ENCODE assay signal across 9 cellular contexts in genomic region chr5:32538031-32538547, GRCh38. TPM values are rescaled to one million over a fixed set of nuclear protein-coding genes. Genes with fewer than 3 reads are reported as not detected.
DNase-seq lines count a peak whose midpoint lies in the region; ATAC-seq and TF ChIP-seq lines count a peak whose summit lies in the region.
"Had no signal": no experiment of that assay in that cellular context is flagged by ENCODE, and none has a peak within 500 bp of the region (broad histone marks: within the 10 kb centered on the region; RNA-seq: fewer than 3 reads in every experiment).

No MANE protein-coding gene starts in this region.

- no peak overlapping the region for H3K4me3 ChIP-seq in GM12864 (ENCODE audit: low read depth, low read length)
- H3K4me3 ChIP-seq in colonic mucosa = no peak overlapping the region

- H3K9me3 ChIP-seq in colonic mucosa = no peaks in the 10 kb centered on the region

- H3K4me1 ChIP-seq in colonic mucosa = no peaks in the 10 kb centered on the region

- ATAC-seq in GM21390 (IDR thresholded peaks at IDR 0.05; ENCODE audit: unreplicated experiment) = peak; percentile 69
- ATAC-seq in HG03558 (IDR thresholded peaks at IDR 0.05; ENCODE audit: extremely low read depth, unreplicated experiment) = peak; percentile 59
- no peak for ATAC-seq in sciatic nerve
- ATAC-seq: naive thymus-derived CD8-positive, alpha-beta T cell had no signal

- intact Hi-C loops in colonic mucosa (cut with DNase I) = no loop called here
- intact Hi-C loops in sciatic nerve (cut with DNase I) = no loop called here

- DNase-seq in GM12864 (ENCODE audit: low read depth) (peak; percentile 92), activated T-cell treated with anti-CD3 and anti-CD28 coated beads for 4 hours (peak; percentile 26), NCI-H146 treated with DMSO at 0.1 percent for 48 hours (lab: John Stamatoyannopoulos, UW; ENCODE audit: unreplicated experiment) (no peak), colonic mucosa (no peak), sciatic nerve (ENCODE audit: low spot score) (no peak)
- DNase-seq in stimulated activated CD4-positive, alpha-beta T cell treated with anti-CD3 and anti-CD28 coated beads, Interleukin-4, amount 100 ng/mL, for 24 hours = peak; percentile 56

- no peaks in the 10 kb centered on the region for H3K36me3 ChIP-seq in colonic mucosa

- no peak overlapping the region for H3K27ac ChIP-seq in colonic mucosa

- TF ChIP-seq CTCF in GM12864 (IDR thresholded peaks at IDR 0.05; ENCODE audit: low read depth, low read length, missing control alignments) (no peak), colonic mucosa (IDR thresholded peaks at IDR 0.05) (no peak)

- H3K9ac ChIP-seq in colonic mucosa (ENCODE audit: low read depth in 2 of 2, low read length in 2 of 2) = no peak overlapping the region

- no peaks in the 10 kb centered on the region for H3K27me3 ChIP-seq in colonic mucosa

RNA-seq across cellular contexts. Expression of gene SUB1, which starts 47.3 kb away (rescaled TPM):
- total RNA-seq in colonic mucosa (100 to 1,000 TPM; 193 to 227 TPM), sciatic nerve (147 TPM)

Comparison
In these comparisons a context has a peak if more than half of its experiments do, and no peak if none do; other contexts are left out.
1. DNase-seq: peak in GM12864 (single experiment), activated T-cell treated with anti-CD3 and anti-CD28 coated beads for 4 hours (single experiment) and stimulated activated CD4-positive, alpha-beta T cell treated with anti-CD3 and anti-CD28 coated beads, Interleukin-4, amount 100 ng/mL, for 24 hours (single experiment); none in NCI-H146 treated with DMSO at 0.1 percent for 48 hours (single experiment), colonic mucosa (single experiment) and sciatic nerve (single experiment).